Comparison of ENCODE assay signal across 8 cellular contexts in genomic region chr2:27322301-27322765, GRCh38. TPM values are rescaled to one million over a fixed set of nuclear protein-coding genes. Genes with fewer than 3 reads are reported as not detected.
A peak's percentile ranks its signal among the peaks of the same experiment; 100 is the strongest.
DNase-seq lines count a peak whose midpoint lies in the region; ATAC-seq, FAIRE-seq and TF ChIP-seq lines count a peak whose summit lies in the region.

No MANE protein-coding gene starts in this region.

- peaks cover 9% of the 10 kb centered on the region for H3K4me1 ChIP-seq in mucosa of descending colon (ENCODE audit: low read depth)

- no peak for DNase-seq in Right ventricle myocardium inferior (ENCODE audit: missing footprints)
- DNase-seq in cardiac septum (ENCODE audit: low spot score), result no peak
- DNase-seq in RCC 7860 (ENCODE audit: low spot score), result peak; percentile 23
- DNase-seq in dermis blood vessel endothelial cell, result peak; percentile 32
- peak in 2 of 3 donors; percentile 17 to 41 for DNase-seq in mucosa of descending colon
- no peak for DNase-seq in stimulated activated naive CD4-positive, alpha-beta T cell treated with Interleukin-2 at 50 U/mL for 16 hours (lab: John Stamatoyannopoulos, UW)
- no peak for DNase-seq in islet precursor cell

- ATAC-seq in Right ventricle myocardium inferior, result peak; percentile 6
- ATAC-seq in mucosa of descending colon, result peak; percentile 31
- no peak for ATAC-seq in HG02885 (IDR thresholded peaks at IDR 0.05; ENCODE audit: poor library complexity, unreplicated experiment)

- H3K4me3 ChIP-seq in mucosa of descending colon, result peak overlapping the region; percentile 62

- no peaks in the 10 kb centered on the region for H3K9me3 ChIP-seq in mucosa of descending colon

- FAIRE-seq in RCC 7860 (lab: Jason Lieb, UNC), result no peak

- intact Hi-C loops in Right ventricle myocardium inferior (cut with DNase I) (loop anchor here (2.0 kb wide), 1 partner anchor 48 kb away; the partner anchor contains the start of genes EIF2B4 and SNX17), cardiac septum (cut with DNase I) (loop anchor here (2.0 kb wide), 1 partner anchor 34 kb away; the partner anchor contains the start of gene GTF3C2), mucosa of descending colon (cut with DNase I, micrococcal nuclease) (no loop called here)

- no peak for TF ChIP-seq CTCF in mucosa of descending colon (IDR thresholded peaks at IDR 0.05)

- H3K36me3 ChIP-seq in mucosa of descending colon (ENCODE audit: low read depth), result peaks cover 4% of the 10 kb centered on the region

RNA-seq across cellular contexts. Expression of gene MPV17, which starts 0.6 kb away (rescaled TPM):
- total RNA-seq in Right ventricle myocardium inferior, result 48.0 TPM
- total RNA-seq in cardiac septum, result 69.3 TPM
- 48.6 and 64.3 TPM in 2 replicates for total RNA-seq in dermis blood vessel endothelial cell
- total RNA-seq in mucosa of descending colon, result 10 to 100 TPM; 39.5 to 49.0 (median 41.9) TPM

RNA-seq across cellular contexts. Expression of gene UCN, which starts 14.1 kb away (rescaled TPM):
- total RNA-seq in Right ventricle myocardium inferior (0.84 TPM), cardiac septum (2.1 TPM), dermis blood vessel endothelial cell (0.37 and 1.0 TPM in 2 replicates), mucosa of descending colon (1 to 10 TPM in 1 of 3 donors, under 1 TPM in 2; 0.52 to 1.2 (median 0.92) TPM)

RNA-seq across cellular contexts. Expression of gene GTF3C2, which starts 34.2 kb away (rescaled TPM):
- total RNA-seq in Right ventricle myocardium inferior (17.3 TPM), cardiac septum (23.9 TPM), dermis blood vessel endothelial cell (26.7 and 37.4 TPM in 2 replicates), mucosa of descending colon (10 to 100 TPM; 53.7 to 83.5 (median 56.9) TPM)

RNA-seq across cellular contexts. Expression of gene TRIM54, which starts 40.1 kb away (rescaled TPM):
- total RNA-seq in Right ventricle myocardium inferior, result 282 TPM
- 218 TPM for total RNA-seq in cardiac septum
- total RNA-seq in dermis blood vessel endothelial cell, result 0.74 and 1.2 TPM in 2 replicates
- under 1 TPM in 1 of 3 donors, not detected in 2; 0.43 TPM for total RNA-seq in mucosa of descending colon

RNA-seq across cellular contexts. Expression of gene DNAJC5G, which starts 47.1 kb away (rescaled TPM):
- 1.9 TPM for total RNA-seq in Right ventricle myocardium inferior
- total RNA-seq in cardiac septum, result 1.6 TPM
- 0.93 and 2.7 TPM in 2 replicates for total RNA-seq in dermis blood vessel endothelial cell
- total RNA-seq in mucosa of descending colon, result under 1 TPM in 1 of 3 donors, not detected in 2; 0.47 TPM

Comparison
In these comparisons a context has a peak if more than half of its experiments do, and no peak if none do; other contexts are left out.
1. DNase-seq: peak in RCC 7860 (single experiment), dermis blood vessel endothelial cell (single experiment) and mucosa of descending colon (2 of 3); none in Right ventricle myocardium inferior (single experiment), cardiac septum (single experiment), stimulated activated naive CD4-positive, alpha-beta T cell treated with Interleukin-2 at 50 U/mL for 16 hours (single experiment) and islet precursor cell (single experiment).
2. intact Hi-C loops: an anchor here in Right ventricle myocardium inferior (2.0 kb wide) and cardiac septum (2.0 kb wide); none called in mucosa of descending colon.